Comparison of ENCODE assay signal across 1 cellular context in the genomic region with DNA sequence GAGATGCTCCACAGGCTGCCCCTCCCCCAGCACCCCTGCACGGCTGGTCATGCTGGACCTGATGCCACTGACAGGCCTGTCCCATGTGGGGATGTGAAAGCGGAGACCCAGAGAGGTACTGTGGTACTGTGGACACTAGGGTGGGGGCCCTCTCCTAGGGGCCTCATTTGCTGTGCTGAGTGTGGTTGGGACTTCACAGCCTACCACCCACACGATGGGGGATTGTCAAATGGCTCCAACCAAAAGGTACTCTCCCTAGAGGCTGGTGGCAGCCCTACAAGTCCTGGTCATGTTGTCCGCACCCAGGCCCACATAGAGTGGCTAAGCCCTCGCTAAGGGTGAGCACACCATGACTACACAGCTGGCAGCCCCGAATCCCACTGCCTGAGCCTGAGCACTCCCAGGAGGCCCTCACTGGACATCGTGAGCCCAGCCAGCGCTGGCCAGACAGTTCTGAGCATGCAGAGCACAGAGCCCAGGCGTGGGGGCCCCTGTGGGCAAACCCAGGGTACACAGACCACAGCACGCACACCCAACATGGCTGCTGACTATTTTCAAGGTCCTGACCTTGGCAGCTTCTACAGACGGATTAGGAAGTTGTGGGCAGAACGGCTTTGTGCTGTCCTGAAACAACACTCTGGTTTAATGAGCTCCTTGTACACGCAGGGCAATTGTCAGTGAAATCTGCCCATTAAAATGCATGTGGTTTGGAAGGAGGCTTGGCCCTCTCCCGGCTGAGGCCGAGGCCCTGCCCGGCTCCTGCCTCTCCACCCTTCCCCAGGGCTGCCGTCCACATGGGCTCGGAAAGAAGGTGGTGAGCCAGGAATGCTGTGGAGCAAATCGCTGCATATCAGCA.
TF ChIP-seq lines count a peak whose summit lies in the region.

No MANE protein-coding gene starts in this region.

TF ChIP-seq in HepG2, 621 proteins besides CTCF, POLR2A, EP300 and RAD21 (continued from another document):
- TF ChIP-seq, protein P1, sequence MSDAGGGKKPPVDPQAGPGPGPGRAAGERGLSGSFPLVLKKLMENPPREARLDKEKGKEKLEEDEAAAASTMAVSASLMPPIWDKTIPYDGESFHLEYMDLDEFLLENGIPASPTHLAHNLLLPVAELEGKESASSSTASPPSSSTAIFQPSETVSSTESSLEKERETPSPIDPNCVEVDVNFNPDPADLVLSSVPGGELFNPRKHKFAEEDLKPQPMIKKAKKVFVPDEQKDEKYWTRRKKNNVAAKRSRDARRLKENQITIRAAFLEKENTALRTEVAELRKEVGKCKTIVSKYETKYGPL (CRISPR knock-in tag; IDR thresholded peaks at IDR 0.05), result no peak
- TF ChIP-seq NR2F6 (IDR thresholded peaks at IDR 0.05) (0 out of 2 replicates have a peak, but pooled peaks have one; percentile 6), NR2F6 (CRISPR knock-in tag; IDR thresholded peaks at IDR 0.05) (no peak), NKX3-1 (CRISPR knock-in tag; IDR thresholded peaks at IDR 0.05) (no peak), IRF2 (CRISPR knock-in tag; IDR thresholded peaks at IDR 0.05) (no peak), ZZZ3 (CRISPR knock-in tag; IDR thresholded peaks at IDR 0.05; ENCODE audit: borderline replicate concordance) (no peak), HES4 (CRISPR knock-in tag; IDR thresholded peaks at IDR 0.05; ENCODE audit: borderline replicate concordance) (no peak)
